Comparison of ENCODE assay signal across 22 cellular contexts in genomic region chr14:31167032-31167431, GRCh38. TPM values are rescaled to one million over a fixed set of nuclear protein-coding genes. Genes with fewer than 3 reads are reported as not detected.
DNase-seq lines count a peak whose midpoint lies in the region; ATAC-seq and TF ChIP-seq lines count a peak whose summit lies in the region.
"Had no signal": no experiment of that assay in that cellular context is flagged by ENCODE, and none has a peak within 500 bp of the region (broad histone marks: within the 10 kb centered on the region; RNA-seq: fewer than 3 reads in every experiment).

No MANE protein-coding gene starts in this region.

- no peaks in the 10 kb centered on the region for H3K27me3 ChIP-seq in PC-9 (ENCODE audit: insufficient read depth, low read depth)
- no peaks in the 10 kb centered on the region for H3K27me3 ChIP-seq in ascending aorta
- no peaks in the 10 kb centered on the region for H3K27me3 ChIP-seq in psoas muscle (ENCODE audit: insufficient read depth in 3 of 3, low read length in 2 of 3)
- no peaks in the 10 kb centered on the region for H3K27me3 ChIP-seq in uterus

- POLR2A ChIA-PET in PC-9 (lab: Charles Lee; ENCODE audit: unreplicated experiment) = no interaction called here
- POLR2A ChIA-PET in HEK293T (lab: Yijun Ruan, JAX) = no interaction called here

- no peak for DNase-seq in PC-9
- DNase-seq in ascending aorta (ENCODE audit: low spot score in 2 of 2) = no peak
- DNase-seq in psoas muscle = no peak
- no peak for DNase-seq in uterus
- no peak for DNase-seq in NCI-H2171 treated with DMSO at 0.1 percent for 48 hours (lab: John Stamatoyannopoulos, UW)
- DNase-seq in HEK293T (ENCODE audit: extremely low spot score) = no peak
- DNase-seq: Caco-2; CD8-positive, alpha-beta T cell; GOT3; NCI-H1048; NCI-H1417; NCI-H1694; NCI-H2029 treated with DMSO at 0.1 percent for 48 hours; NCI-H510A; NCI-H69; SHP77 treated with DMSO at 0.1 percent for 48 hours had no signal

- H3F3A ChIP-seq in PC-9 (ENCODE audit: insufficient read depth, low read depth) = peaks cover 3% of the 10 kb centered on the region; the same call in 1 of the 2 replicates

- H3K9me2 ChIP-seq in PC-9 (ENCODE audit: insufficient read depth) = no peaks in the 10 kb centered on the region

- no peak for TF ChIP-seq POLR2A in uterus (IDR thresholded peaks at IDR 0.05)

- peaks cover 5% of the 10 kb centered on the region for H3K36me3 ChIP-seq in PC-9 (ENCODE audit: low read depth)
- H3K36me3 ChIP-seq in ascending aorta = peaks cover 39 to 44% of the 10 kb centered on the region in 2 donors
- peaks cover 4 to 96% of the 10 kb centered on the region in 2 donors for H3K36me3 ChIP-seq in psoas muscle (ENCODE audit: insufficient read depth in 1 of 2, low read depth in 1 of 2)
- no peaks in the 10 kb centered on the region for H3K36me3 ChIP-seq in uterus

- H3K27ac ChIP-seq in PC-9 = 0 out of 2 replicates have a peak overlapping the region, but pooled peaks have one; percentile 67
- peak overlapping the region; percentile 80 to 92 for H3K27ac ChIP-seq in ascending aorta
- peak overlapping the region; percentile 76 for H3K27ac ChIP-seq in psoas muscle
- H3K27ac ChIP-seq in uterus = peak overlapping the region; percentile 78 to 80
- H3K27ac ChIP-seq: C4-2B, KMS-11 had no signal

- no TSS peak for BruUV-seq in PC-9 (replicated peaks; lab: Mats Ljungman, UMichigan)

- TF ChIP-seq CTCF in PC-9 (conservative IDR thresholded peaks at IDR 0.05) (no peak), ascending aorta (IDR thresholded peaks at IDR 0.05) (no peak), psoas muscle (IDR thresholded peaks at IDR 0.05) (no peak), uterus (IDR thresholded peaks at IDR 0.05) (no peak)

- H3K4me1 ChIP-seq in PC-9 (replicated peaks; ENCODE audit: insufficient read depth) (peaks cover 24% of the 10 kb centered on the region), ascending aorta (peaks cover 7 to 23% of the 10 kb centered on the region in 2 donors), psoas muscle (peaks cover 17% of the 10 kb centered on the region), uterus (peaks cover 0 to 7% of the 10 kb centered on the region in 2 donors)
- H3K4me1 ChIP-seq: HAP-1 had no signal

- 88 to 96% (median 88%) methylated on average over 5 of the region's 5 CpGs for WGBS in psoas muscle, 3 donors

- H2AFZ ChIP-seq in PC-9 = no peak overlapping the region

- no peaks in the 10 kb centered on the region for H4K20me1 ChIP-seq in PC-9 (ENCODE audit: insufficient read depth)

- H3K4me3 ChIP-seq in PC-9 = no peak overlapping the region
- H3K4me3 ChIP-seq in ascending aorta = no peak overlapping the region
- no peak overlapping the region for H3K4me3 ChIP-seq in psoas muscle
- H3K4me3 ChIP-seq in uterus = no peak overlapping the region
- H3K4me3 ChIP-seq: HAP-1, SK-N-MC had no signal

- CTCF ChIA-PET in PC-9 (lab: Charles Lee) = no interaction called here
- CTCF ChIA-PET in HEK293T (lab: Yijun Ruan, JAX) = no interaction called here

- ATAC-seq in psoas muscle = peak in 2 of 4 donors; percentile 19 to 32
- ATAC-seq in GM18517 (IDR thresholded peaks at IDR 0.05; ENCODE audit: unreplicated experiment) = no peak
- ATAC-seq: CD8-positive, alpha-beta T cell; Panc1 had no signal

- intact Hi-C loops in PC-9 (cut with micrococcal nuclease; ENCODE audit: unreplicated experiment) = no loop called here
- intact Hi-C loops in ascending aorta (cut with DNase I) = loop anchor here (5.0 kb wide), 2 partner anchors 140 to 190 kb away; partner anchors contain the start of genes AP4S1 and STRN3
- intact Hi-C loops in psoas muscle (cut with DNase I) = no loop called here
- intact Hi-C loops in uterus (cut with DNase I; ENCODE audit: low total_unique reads) = no loop called here

- no peak overlapping the region for H3K4me2 ChIP-seq in PC-9
- H3K4me2 ChIP-seq: KMS-11 had no signal

- H3K9me3 ChIP-seq in PC-9 (ENCODE audit: insufficient read depth, low read depth) = no peaks in the 10 kb centered on the region
- no peaks in the 10 kb centered on the region for H3K9me3 ChIP-seq in ascending aorta
- no peaks in the 10 kb centered on the region for H3K9me3 ChIP-seq in psoas muscle
- H3K9me3 ChIP-seq in uterus = no peaks in the 10 kb centered on the region
- H3K9me3 ChIP-seq: Caco-2, HAP-1 had no signal

- peaks cover 7% of the 10 kb centered on the region; the same call in 1 of the 2 replicates for H3K79me2 ChIP-seq in PC-9 (ENCODE audit: low read depth)

TF ChIP-seq in HEK293T, 16 proteins besides CTCF, POLR2A, EP300 and RAD21:
- TF ChIP-seq SUZ12 (IDR thresholded peaks at IDR 0.05) (no peak), FOXA1 (IDR thresholded peaks at IDR 0.05) (no peak), NFRKB (IDR thresholded peaks at IDR 0.05) (no peak), BHLHE40 (IDR thresholded peaks at IDR 0.05; ENCODE audit: borderline replicate concordance) (no peak), CTBP1 (IDR thresholded peaks at IDR 0.05; ENCODE audit: borderline replicate concordance) (no peak), PKNOX1 (IDR thresholded peaks at IDR 0.05) (no peak), HDGF (IDR thresholded peaks at IDR 0.05; ENCODE audit: borderline replicate concordance) (no peak), L3MBTL2 (conservative IDR thresholded peaks at IDR 0.05) (no peak), FOXM1 (IDR thresholded peaks at IDR 0.05; ENCODE audit: borderline replicate concordance) (no peak), LEF1 (IDR thresholded peaks at IDR 0.05; ENCODE audit: borderline replicate concordance) (no peak)

RNA-seq across cellular contexts. Expression of gene HECTD1, which starts 40.6 kb away (rescaled TPM):
- total RNA-seq in PC-9 (2021) = 93.9 and 94.4 TPM in 2 replicates
- total RNA-seq in ascending aorta = 63.6 TPM
- total RNA-seq in psoas muscle = 100 to 1,000 TPM; 189 to 405 (median 301) TPM
- polyA plus RNA-seq in psoas muscle = 100 to 1,000 TPM; 151 to 217 (median 188) TPM
- 100 to 1,000 TPM in 3 of 4 donors, 10 to 100 TPM in 1; 99.4 to 434 (median 307) TPM for total RNA-seq in uterus
